Comparison of ENCODE assay signal across 13 cellular contexts in the genomic region with DNA sequence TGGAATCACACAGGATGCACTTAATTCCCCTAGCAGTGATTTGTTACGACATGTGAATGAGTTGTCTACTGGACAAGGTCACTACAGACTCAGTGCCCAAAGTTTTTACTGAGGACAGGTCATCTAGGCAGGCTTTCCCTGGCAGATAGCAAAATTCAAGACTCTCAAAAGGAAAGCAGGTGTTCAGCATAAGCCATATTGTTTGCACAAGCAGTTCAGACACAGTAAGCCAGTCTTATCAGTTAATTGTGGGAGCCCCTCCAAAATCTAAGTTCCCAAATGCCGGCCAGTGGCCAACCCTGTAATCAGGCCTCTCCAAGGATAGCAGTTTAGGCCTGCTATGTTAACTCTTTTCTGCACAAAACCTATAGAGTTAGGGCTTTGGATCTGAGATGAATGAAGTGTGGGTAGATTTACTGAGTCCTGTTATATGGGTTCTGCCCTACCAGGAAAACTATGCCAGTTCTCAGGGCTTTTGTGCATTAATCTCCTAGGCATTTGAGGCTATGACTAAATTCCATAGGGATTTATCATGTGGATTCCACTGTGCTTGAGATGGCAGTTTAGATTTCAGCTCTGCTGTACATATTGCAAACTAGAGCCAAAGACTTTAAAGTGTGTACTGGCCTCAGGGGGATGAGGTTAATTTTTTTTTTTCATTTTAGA. TPM values are rescaled to one million over a fixed set of nuclear protein-coding genes. Genes with fewer than 3 reads are reported as not detected.
A peak's percentile ranks its signal among the peaks of the same experiment; 100 is the strongest.
DNase-seq lines count a peak whose midpoint lies in the region; ATAC-seq and TF ChIP-seq lines count a peak whose summit lies in the region.
"Had no signal": no experiment of that assay in that cellular context is flagged by ENCODE, and none has a peak within 500 bp of the region (broad histone marks: within the 10 kb centered on the region; RNA-seq: fewer than 3 reads in every experiment).

No MANE protein-coding gene starts in this region.

- peak overlapping the region; percentile 95 for H3K27ac ChIP-seq in ACC112 (ENCODE audit: low read depth, low read length)
- H3K27ac ChIP-seq in KMS-11: peak overlapping the region; percentile 89; the same call in 1 of the 2 replicates

- no TSS peak for BruUV-seq in MCF 10A (replicated peaks; lab: Mats Ljungman, UMichigan)

- H3K9me3 Mint-ChIP-seq in MCF 10A (ENCODE audit: unreplicated experiment): no peaks in the 10 kb centered on the region
- H3K9me3 Mint-ChIP-seq in WTC11: peaks cover 3% of the 10 kb centered on the region; the same call in 1 of the 2 replicates
- H3K9me3 Mint-ChIP-seq: activated T-cell treated with anti-CD3 and anti-CD28 coated beads, Interleukin-2, amount 50 U/mL, for 72 hours; CD4-positive, alpha-beta T cell had no signal

- no peaks in the 10 kb centered on the region for H3K27me3 ChIP-seq in ACC112 (ENCODE audit: insufficient read depth, low read length)
- no peaks in the 10 kb centered on the region for H3K27me3 ChIP-seq in KMS-11 (ENCODE audit: insufficient read depth, low read depth)

- peaks cover 21% of the 10 kb centered on the region for H3K79me2 ChIP-seq in ACC112 (ENCODE audit: control insufficient read depth, insufficient read depth, low read length, unreplicated experiment)
- H3K79me2 ChIP-seq in KMS-11 (ENCODE audit: insufficient read depth, low read depth): peaks cover 12% of the 10 kb centered on the region; the same call in 1 of the 2 replicates

- intact Hi-C loops in MCF 10A (cut with micrococcal nuclease): no loop called here

- H3K4me3 ChIP-seq in ACC112 (ENCODE audit: low read depth, low read length) (peak overlapping the region; percentile 44; the same call in 1 of the 2 replicates), KMS-11 (IDR thresholded peaks at IDR 0.05; ENCODE audit: insufficient read depth, low read depth, low read length) (no peak overlapping the region)

- no peaks in the 10 kb centered on the region for H3K27me3 Mint-ChIP-seq in MCF 10A (ENCODE audit: insufficient read depth, unreplicated experiment)
- H3K27me3 Mint-ChIP-seq in WTC11 (ENCODE audit: low read depth): no peaks in the 10 kb centered on the region

- H3K4me3 Mint-ChIP-seq in MCF 10A (ENCODE audit: unreplicated experiment) (no peak overlapping the region), WTC11 (no peak overlapping the region)
- H3K4me3 Mint-ChIP-seq: activated T-cell treated with anti-CD3 and anti-CD28 coated beads, Interleukin-2, amount 50 U/mL, for 72 hours; CD4-positive, alpha-beta T cell had no signal

- peaks cover 11% of the 10 kb centered on the region for H3K36me3 ChIP-seq in ACC112 (ENCODE audit: insufficient read depth, low read length)
- no peaks in the 10 kb centered on the region for H3K36me3 ChIP-seq in KMS-11 (ENCODE audit: insufficient read depth)

- POLR2A ChIA-PET in MCF 10A (lab: Yijun Ruan, JAX) (interaction anchor here (0.6 to 2.2 kb wide), 7 partner anchors 9 to 1133 kb away, joined by 3 to 12 read pairs (median 4); no protein-coding TSS in a partner anchor), WTC11 (lab: Charles Lee) (no interaction called here)

- H2AFZ ChIP-seq in ACC112 (ENCODE audit: low read length, unreplicated experiment): no peak overlapping the region
- no peak overlapping the region for H2AFZ ChIP-seq in KMS-11 (ENCODE audit: low read depth)

- TF ChIP-seq CTCF in KMS-11 (conservative IDR thresholded peaks at IDR 0.05; ENCODE audit: low read depth, low read length) (no peak), MCF 10A (IDR thresholded peaks at IDR 0.05; ENCODE audit: unreplicated experiment) (no peak), WTC11 (IDR thresholded peaks at IDR 0.05) (no peak)

- no peak overlapping the region for H3K9ac ChIP-seq in KMS-11

- CTCF ChIA-PET in MCF 10A (lab: Yijun Ruan, JAX): interaction anchor here (0.7 to 1.1 kb wide), 3 partner anchors 31 to 104 kb away, joined by 3 read pairs; no protein-coding TSS in a partner anchor
- CTCF ChIA-PET in WTC11 (lab: Charles Lee): interaction anchor here (0.9 to 1.0 kb wide), 2 partner anchors 28 to 365 kb away, joined by 3 read pairs; no protein-coding TSS in a partner anchor

- H3K4me2 ChIP-seq in KMS-11: no peak overlapping the region

- peaks cover 40% of the 10 kb centered on the region for H3K4me1 Mint-ChIP-seq in MCF 10A (ENCODE audit: insufficient read depth, unreplicated experiment)
- H3K4me1 Mint-ChIP-seq in WTC11: peaks cover 7% of the 10 kb centered on the region

- DNase-seq in MCF 10A (ENCODE audit: unreplicated experiment) (peak; percentile 69), iris pigment epithelial cell (ENCODE audit: low read depth) (peak; percentile 85), NCI-H2171 treated with DMSO at 0.1 percent for 48 hours (lab: John Stamatoyannopoulos, UW) (no peak), WTC11 (ENCODE audit: low spot score) (no peak), anterior cingulate cortex (lab: John Stamatoyannopoulos, UW) (no peak), HPDE6-E6E7 (ENCODE audit: extremely low spot score) (no peak)
- DNase-seq: activated T-cell treated with anti-CD3 and anti-CD28 coated beads, Interleukin-2, amount 50 U/mL, for 72 hours; CD4-positive, alpha-beta T cell; mesendoderm; SHP77 treated with DMSO at 0.1 percent for 48 hours; stimulated activated CD4-positive, alpha-beta T cell treated with anti-CD3 and anti-CD28 coated beads, Interleukin-2, amount 100 ng/mL, for 48 hours had no signal

- H4K20me1 ChIP-seq in KMS-11 (ENCODE audit: insufficient read depth): no peaks in the 10 kb centered on the region

- H3K4me1 ChIP-seq in ACC112 (ENCODE audit: control insufficient read depth, insufficient read depth, low read length, unreplicated experiment): peaks cover 63% of the 10 kb centered on the region
- peaks cover 75% of the 10 kb centered on the region for H3K4me1 ChIP-seq in KMS-11 (ENCODE audit: low read depth, poor library complexity, severe bottlenecking)

- no peak for ATAC-seq in WTC11
- ATAC-seq: activated T-cell treated with anti-CD3 and anti-CD28 coated beads, Interleukin-2, amount 50 U/mL, for 72 hours had no signal

- H3K27ac Mint-ChIP-seq in MCF 10A (ENCODE audit: low read depth, unreplicated experiment) (peak overlapping the region; percentile 63), WTC11 (no peak overlapping the region)
- H3K27ac Mint-ChIP-seq: activated T-cell treated with anti-CD3 and anti-CD28 coated beads, Interleukin-2, amount 50 U/mL, for 72 hours; CD4-positive, alpha-beta T cell had no signal

- H3K36me3 Mint-ChIP-seq in MCF 10A (ENCODE audit: insufficient read depth, unreplicated experiment) (peaks cover 9% of the 10 kb centered on the region), WTC11 (peaks cover 6% of the 10 kb centered on the region)

TF ChIP-seq in WTC11, 78 proteins besides CTCF, POLR2A, EP300 and RAD21:
- no peak for TF ChIP-seq SP1 (CRISPR knock-in tag; conservative IDR thresholded peaks at IDR 0.05)
- TF ChIP-seq NR2C2 (CRISPR knock-in tag; IDR thresholded peaks at IDR 0.05): no peak
- TF ChIP-seq JUN (CRISPR knock-in tag; IDR thresholded peaks at IDR 0.05): no peak
- TF ChIP-seq GABPB1 (CRISPR knock-in tag; IDR thresholded peaks at IDR 0.05): no peak
- TF ChIP-seq, protein P1, sequence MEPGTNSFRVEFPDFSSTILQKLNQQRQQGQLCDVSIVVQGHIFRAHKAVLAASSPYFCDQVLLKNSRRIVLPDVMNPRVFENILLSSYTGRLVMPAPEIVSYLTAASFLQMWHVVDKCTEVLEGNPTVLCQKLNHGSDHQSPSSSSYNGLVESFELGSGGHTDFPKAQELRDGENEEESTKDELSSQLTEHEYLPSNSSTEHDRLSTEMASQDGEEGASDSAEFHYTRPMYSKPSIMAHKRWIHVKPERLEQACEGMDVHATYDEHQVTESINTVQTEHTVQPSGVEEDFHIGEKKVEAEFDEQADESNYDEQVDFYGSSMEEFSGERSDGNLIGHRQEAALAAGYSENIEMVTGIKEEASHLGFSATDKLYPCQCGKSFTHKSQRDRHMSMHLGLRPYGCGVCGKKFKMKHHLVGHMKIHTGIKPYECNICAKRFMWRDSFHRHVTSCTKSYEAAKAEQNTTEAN (CRISPR knock-in tag; IDR thresholded peaks at IDR 0.05): no peak
TF ChIP-seq in WTC11: peak in this region for 0.

RNA-seq across cellular contexts. Expression of gene ARHGEF12, which starts 4.8 kb away (rescaled TPM):
- total RNA-seq in MCF 10A (2022) (61.2 and 62.8 TPM in 2 replicates), WTC11 (2021) (32.0 to 35.8 TPM (median 32.2 TPM) in 3 replicates)

RNA-seq across cellular contexts. Expression of gene TLCD5, which starts 6.3 kb away (rescaled TPM):
- 9.6 and 13.0 TPM in 2 replicates for total RNA-seq in MCF 10A (2022)
- total RNA-seq in WTC11 (2021): 8.2 to 10.2 TPM (median 8.3 TPM) in 3 replicates
- total RNA-seq: CD4-positive, alpha-beta T cell had no signal

Comparison
In these comparisons a context has a peak if more than half of its experiments do, and no peak if none do; other contexts are left out.
1. DNase-seq: peak in MCF 10A (single experiment) and iris pigment epithelial cell (single experiment); none in NCI-H2171 treated with DMSO at 0.1 percent for 48 hours (single experiment), WTC11 (single experiment), anterior cingulate cortex (0 of 58) and HPDE6-E6E7 (single experiment).